ENCODE assay signal across 17 cellular contexts in genomic region chrX:87941841-87942240, GRCh38.
"Had no signal": no experiment of that assay in that cellular context is flagged by ENCODE, and none has a peak within 500 bp of the region (broad histone marks: within the 10 kb centered on the region; RNA-seq: fewer than 3 reads in every experiment).

No MANE protein-coding gene starts in this region.

- DNase-seq: activated CD4-positive, alpha-beta memory T cell treated with anti-CD3 and anti-CD28 coated beads for 36 hours; activated CD4-positive, alpha-beta T cell treated with anti-CD3 and anti-CD28 coated beads for 4 hours; activated CD4-positive, CD25-positive, alpha-beta regulatory T cell; activated naive CD4-positive, alpha-beta T cell treated with Interleukin-2 at 50 U/mL for 16 hours; activated naive CD8-positive, alpha-beta T cell treated with anti-CD3 and anti-CD28 coated beads for 36 hours; activated T-cell treated with anti-CD3 and anti-CD28 coated beads, Interleukin-2, amount 50 U/mL, for 48 hours; foreskin fibroblast; heart right ventricle; kidney; left ventricle myocardium inferior; ovary; stimulated activated CD4-positive, alpha-beta T cell treated with anti-CD3 and anti-CD28 coated beads, Interleukin-2, amount 100 ng/mL, for 48 hours; stimulated activated CD8-positive, alpha-beta memory T cell treated with anti-CD3 and anti-CD28 coated beads, Interleukin-4, amount 100 ng/mL, for 48 hours; stimulated activated naive B cell treated with anti-CD40 and anti-IgM and Interleukin-4, amounts not matched to agents 10 μg/mL and 1 μg/mL and 100 μg/mL, for 72 hours; transverse colon; uterus had no signal

- ATAC-seq: heart right ventricle; natural killer cell treated with Interleukin-12 subunit alpha and Interleukin-12 subunit beta and Interleukin-15 and Interleukin-18, amount 100 ng/mL, for 72 hours; stimulated activated naive B cell treated with anti-CD40 and anti-IgM and Interleukin-4, amounts not matched to agents 10 μg/mL and 1 μg/mL and 100 μg/mL, for 72 hours had no signal
